In the genomic region with DNA sequence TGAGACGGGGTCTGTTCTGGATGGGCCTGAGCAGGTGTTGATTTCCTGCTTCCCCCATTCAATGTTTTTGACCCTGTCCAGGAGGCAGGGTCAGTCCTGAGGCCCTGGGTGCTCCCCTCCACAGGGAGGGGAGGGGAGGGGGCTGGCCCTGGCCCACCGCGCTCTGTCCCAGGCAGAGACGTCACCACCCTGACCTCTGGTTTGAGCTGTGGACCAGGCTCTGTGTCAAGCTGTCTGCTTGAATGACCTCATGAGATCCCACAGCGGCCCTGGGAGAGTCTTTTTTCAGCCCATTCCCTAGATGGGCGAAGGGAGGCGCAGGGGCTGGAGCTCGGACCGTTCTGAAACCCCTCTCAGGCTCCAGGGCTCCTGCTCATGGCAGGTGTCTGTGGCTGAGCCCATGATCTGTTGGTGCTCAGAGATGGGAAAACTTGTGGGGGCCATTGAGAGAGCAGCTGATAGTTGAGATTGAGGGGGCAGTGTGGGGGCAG, we compare ENCODE assay signal across 27 cellular contexts. TPM values are rescaled to one million over a fixed set of nuclear protein-coding genes. Genes with fewer than 3 reads are reported as not detected.
DNase-seq lines count a peak whose midpoint lies in the region; ATAC-seq, FAIRE-seq and TF ChIP-seq lines count a peak whose summit lies in the region.
"Had no signal": no experiment of that assay in that cellular context is flagged by ENCODE, and none has a peak within 500 bp of the region (broad histone marks: within the 10 kb centered on the region; RNA-seq: fewer than 3 reads in every experiment).

No MANE protein-coding gene starts in this region.

- POLR2A ChIA-PET in A549 (lab: Yijun Ruan, JAX): interaction anchor here (0.6 kb wide), 1 partner anchor 1749 kb away, joined by 4 read pairs; no protein-coding TSS in a partner anchor
- POLR2A ChIA-PET in activated CD4-positive, alpha-beta T cell treated with anti-CD3 and anti-CD28 coated beads for 36 hours (lab: Charles Lee): no interaction called here

- H3K9me3 ChIP-seq in A549: no peaks in the 10 kb centered on the region
- H3K9me3 ChIP-seq: adrenal gland had no signal

- no peak for TF ChIP-seq EP300 in A549 (IDR thresholded peaks at IDR 0.05)

- peak; percentile 15 to 82; a peak in 3 of 6 replicates for ATAC-seq in A549
- ATAC-seq in activated CD4-positive, alpha-beta T cell treated with anti-CD3 and anti-CD28 coated beads for 36 hours: no peak
- no peak for ATAC-seq in HG03432 (IDR thresholded peaks at IDR 0.05; ENCODE audit: unreplicated experiment)

- FAIRE-seq in A549 (lab: Jason Lieb, UNC) (no peak), GM12892 (lab: Jason Lieb, UNC) (no peak)
- FAIRE-seq: endothelial cell of umbilical vein, keratinocyte had no signal

- CTCF ChIA-PET in A549 (lab: Yijun Ruan, JAX): interaction anchor here (0.9 to 1.9 kb wide), 2 partner anchors 9 kb away, joined by 3 to 7 read pairs; partner anchors contain the start of gene LKAAEAR1
- CTCF ChIA-PET in activated CD4-positive, alpha-beta T cell treated with anti-CD3 and anti-CD28 coated beads for 36 hours (lab: Charles Lee): no interaction called here

- intact Hi-C loops in activated CD4-positive, alpha-beta T cell treated with anti-CD3 and anti-CD28 coated beads for 36 hours (cut with DNase I, micrococcal nuclease): no loop called here

- H3K4me3 Mint-ChIP-seq in glutamatergic neuron (ENCODE audit: unreplicated experiment): no peak overlapping the region
- H3K4me3 Mint-ChIP-seq in activated CD4-positive, alpha-beta T cell treated with anti-CD3 and anti-CD28 coated beads for 36 hours: no peak overlapping the region
- H3K4me3 Mint-ChIP-seq: CD4-positive, CD25-positive, alpha-beta regulatory T cell; type B pancreatic cell had no signal

- TF ChIP-seq RAD21 in A549 (conservative IDR thresholded peaks at IDR 0.05 in 1 of 2, IDR thresholded peaks at IDR 0.05 in 1 of 2): no peak

- peaks cover 16% of the 10 kb centered on the region for H3K4me1 Mint-ChIP-seq in glutamatergic neuron (ENCODE audit: low read depth, unreplicated experiment)
- H3K4me1 Mint-ChIP-seq in activated CD4-positive, alpha-beta T cell treated with anti-CD3 and anti-CD28 coated beads for 36 hours: no peaks in the 10 kb centered on the region

- H3K27ac ChIP-seq in A549: no peak overlapping the region
- H3K27ac ChIP-seq: adrenal gland, cardiac muscle cell, HL-60 had no signal

- H3K4me3 ChIP-seq in A549: no peak overlapping the region
- H3K4me3 ChIP-seq: adrenal gland, cardiac muscle cell, lung had no signal

- peaks cover 14% of the 10 kb centered on the region for H3K36me3 Mint-ChIP-seq in glutamatergic neuron (ENCODE audit: unreplicated experiment)
- H3K36me3 Mint-ChIP-seq in activated CD4-positive, alpha-beta T cell treated with anti-CD3 and anti-CD28 coated beads for 36 hours (ENCODE audit: low read depth): no peaks in the 10 kb centered on the region
- H3K36me3 Mint-ChIP-seq: type B pancreatic cell had no signal

- peaks cover 22% of the 10 kb centered on the region for H3K9me3 Mint-ChIP-seq in glutamatergic neuron (ENCODE audit: unreplicated experiment)
- peaks cover 2% of the 10 kb centered on the region for H3K9me3 Mint-ChIP-seq in activated CD4-positive, alpha-beta T cell treated with anti-CD3 and anti-CD28 coated beads for 36 hours (ENCODE audit: low read depth)
- H3K9me3 Mint-ChIP-seq: type B pancreatic cell had no signal

- peak in 1 of 2 experiments; percentile 55 for DNase-seq in A549 (ENCODE audit: low read depth in 1 of 2, low spot score in 1 of 2)
- DNase-seq in ELF-1 (ENCODE audit: low read depth, low spot score): peak; percentile 60
- DNase-seq in SHP77 (lab: John Stamatoyannopoulos, UW): peak; percentile 78 to 81
- peak; percentile 66 for DNase-seq in glutamatergic neuron
- no peak for DNase-seq in activated CD4-positive, alpha-beta T cell treated with anti-CD3 and anti-CD28 coated beads for 36 hours
- DNase-seq in T1000 (lab: John Stamatoyannopoulos, UW): no peak
- DNase-seq in GM12892 (ENCODE audit: insufficient read length): no peak
- DNase-seq: activated CD4-positive, alpha-beta T cell treated with anti-CD3 and anti-CD28 coated beads for 48 hours; activated effector memory CD4-positive, alpha-beta T cell treated with anti-CD3 and anti-CD28 coated beads, Interleukin-2, amount 50 U/mL, for 16 hours; adrenal gland; CD4-positive, CD25-positive, alpha-beta regulatory T cell; DMS79; hippocampal formation; NCI-H345; NK-92 treated with Interleukin-12 subunit alpha and Interleukin-12 subunit beta, amount 100 ng/mL, for 24 hours; occipital lobe; retina; stimulated activated CD4-positive, alpha-beta T cell treated with anti-CD3 and anti-CD28 coated beads, Interleukin-4, amount 100 ng/mL, for 4 hours had no signal

- no peak overlapping the region for H3K27ac Mint-ChIP-seq in glutamatergic neuron (ENCODE audit: unreplicated experiment)
- no peak overlapping the region for H3K27ac Mint-ChIP-seq in activated CD4-positive, alpha-beta T cell treated with anti-CD3 and anti-CD28 coated beads for 36 hours
- H3K27ac Mint-ChIP-seq: CD4-positive, CD25-positive, alpha-beta regulatory T cell; type B pancreatic cell had no signal

- peaks cover 29% of the 10 kb centered on the region for H3K27me3 Mint-ChIP-seq in glutamatergic neuron (ENCODE audit: unreplicated experiment)
- H3K27me3 Mint-ChIP-seq in activated CD4-positive, alpha-beta T cell treated with anti-CD3 and anti-CD28 coated beads for 36 hours: no peaks in the 10 kb centered on the region

- 36% methylated on average over 6 of the region's 9 CpGs for WGBS in A549 (ENCODE audit: missing lambda C conversion rate)

- TF ChIP-seq POLR2A in A549 (IDR thresholded peaks at IDR 0.05; ENCODE audit: low read length): no peak
- no peak for TF ChIP-seq POLR2A in GM12892 (IDR thresholded peaks at IDR 0.05; ENCODE audit: low read depth, low read length)

- H3K4me2 ChIP-seq in A549: no peak overlapping the region

- TF ChIP-seq CTCF in A549 (IDR thresholded peaks at IDR 0.05): no peak
- no peak for TF ChIP-seq CTCF in glutamatergic neuron (IDR thresholded peaks at IDR 0.05; ENCODE audit: partially characterized antibody, unreplicated experiment)

- no peaks in the 10 kb centered on the region for H3K4me1 ChIP-seq in A549
- H3K4me1 ChIP-seq: adrenal gland had no signal

TF ChIP-seq in A549, 52 proteins besides CTCF, POLR2A, EP300 and RAD21 (continues in another document):
- TF ChIP-seq, protein P1, sequence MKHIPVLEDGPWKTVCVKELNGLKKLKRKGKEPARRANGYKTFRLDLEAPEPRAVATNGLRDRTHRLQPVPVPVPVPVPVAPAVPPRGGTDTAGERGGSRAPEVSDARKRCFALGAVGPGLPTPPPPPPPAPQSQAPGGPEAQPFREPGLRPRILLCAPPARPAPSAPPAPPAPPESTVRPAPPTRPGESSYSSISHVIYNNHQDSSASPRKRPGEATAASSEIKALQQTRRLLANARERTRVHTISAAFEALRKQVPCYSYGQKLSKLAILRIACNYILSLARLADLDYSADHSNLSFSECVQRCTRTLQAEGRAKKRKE (CRISPR knock-in tag; IDR thresholded peaks at IDR 0.05; ENCODE audit: low read depth): no peak
- TF ChIP-seq JUNB (IDR thresholded peaks at IDR 0.05): no peak

RNA-seq across cellular contexts. Expression of gene LKAAEAR1, which starts 8.9 kb away (rescaled TPM):
- 0.14 TPM in 1 of 2 replicates, not detected in the other for polyA plus RNA-seq in A549 (2011; rRNA removed)
- polyA plus RNA-seq in A549 (2012; cell fraction: cytosol; rRNA removed): 1.6 and 2.3 TPM in 2 replicates
- 1.1 and 2.2 TPM in 2 replicates for polyA plus RNA-seq in A549 (2012; cell fraction: nucleus; rRNA removed)
- 0.49 to 0.60 TPM (median 0.56 TPM) in 3 replicates for polyA plus RNA-seq in A549 (2017; fragmentation: RNase III; extraction: RNeasy Plus Mini Kit Qiagen cat#74134 plus additional on column Dnase treatment)
- not detected in 2 replicates for polyA minus RNA-seq in A549 (2011; rRNA and poly(A)+ RNA removed)
- not detected for total RNA-seq in glutamatergic neuron (ENCODE audit: unreplicated experiment)
- under 1 TPM; 0.30 to 0.46 TPM for total RNA-seq in activated CD4-positive, alpha-beta T cell treated with anti-CD3 and anti-CD28 coated beads for 36 hours
- polyA plus RNA-seq in GM12892 (2012; ENCODE audit: missing spikeins): not detected
- total RNA-seq: CD4-positive, CD25-positive, alpha-beta regulatory T cell; endothelial cell of umbilical vein; fibroblast of villous mesenchyme had no signal
- polyA plus RNA-seq: keratinocyte had no signal

RNA-seq across cellular contexts. Expression of gene OPRL1, which starts 13.2 kb away (rescaled TPM):
- polyA plus RNA-seq in A549 (2011; rRNA removed) (0.54 and 0.98 TPM in 2 replicates), A549 (2017; fragmentation: RNase III; extraction: RNeasy Plus Mini Kit Qiagen cat#74134 plus additional on column Dnase treatment) (0.83 to 1.5 TPM (median 1.2 TPM) in 3 replicates)
- 0.44 and 0.76 TPM in 2 replicates for polyA plus RNA-seq in A549 (2012; cell fraction: cytosol; rRNA removed)
- 2.1 and 2.3 TPM in 2 replicates for polyA plus RNA-seq in A549 (2012; cell fraction: nucleus; rRNA removed)
- polyA minus RNA-seq in A549 (2011; rRNA and poly(A)+ RNA removed): 1.2 and 2.0 TPM in 2 replicates
- total RNA-seq in glutamatergic neuron (ENCODE audit: unreplicated experiment): 2.9 TPM
- under 1 TPM; 0.42 to 0.50 TPM for total RNA-seq in activated CD4-positive, alpha-beta T cell treated with anti-CD3 and anti-CD28 coated beads for 36 hours
- polyA plus RNA-seq in GM12892 (2012; ENCODE audit: missing spikeins): 0.23 TPM

RNA-seq across cellular contexts. Expression of gene RGS19, which starts 13.7 kb away (rescaled TPM):
- 12.3 and 13.8 TPM in 2 replicates for polyA plus RNA-seq in A549 (2011; rRNA removed)
- polyA plus RNA-seq in A549 (2012; cell fraction: cytosol; rRNA removed): 29.6 and 43.7 TPM in 2 replicates
- 24.2 and 35.7 TPM in 2 replicates for polyA plus RNA-seq in A549 (2012; cell fraction: nucleus; rRNA removed)
- polyA plus RNA-seq in A549 (2017; fragmentation: RNase III; extraction: RNeasy Plus Mini Kit Qiagen cat#74134 plus additional on column Dnase treatment): 16.1 to 18.8 TPM (median 16.5 TPM) in 3 replicates
- 10.3 and 14.7 TPM in 2 replicates for polyA minus RNA-seq in A549 (2011; rRNA and poly(A)+ RNA removed)
- 4.4 TPM for total RNA-seq in glutamatergic neuron (ENCODE audit: unreplicated experiment)
- total RNA-seq in activated CD4-positive, alpha-beta T cell treated with anti-CD3 and anti-CD28 coated beads for 36 hours: 10 to 100 TPM; 39.6 to 40.2 TPM
- 14.0 TPM for polyA plus RNA-seq in GM12892 (2012; ENCODE audit: missing spikeins)

RNA-seq across cellular contexts. Expression of gene NPBWR2, which starts 14.3 kb away (rescaled TPM):
- polyA plus RNA-seq in A549 (2011; rRNA removed): not detected in 2 replicates
- not detected in 2 replicates for polyA plus RNA-seq in A549 (2012; cell fraction: cytosol; rRNA removed)
- polyA plus RNA-seq in A549 (2012; cell fraction: nucleus; rRNA removed): not detected in 2 replicates
- polyA plus RNA-seq in A549 (2017; fragmentation: RNase III; extraction: RNeasy Plus Mini Kit Qiagen cat#74134 plus additional on column Dnase treatment): not detected in 3 replicates
- not detected in 2 replicates for polyA minus RNA-seq in A549 (2011; rRNA and poly(A)+ RNA removed)
- total RNA-seq in glutamatergic neuron (ENCODE audit: unreplicated experiment): not detected
- total RNA-seq in activated CD4-positive, alpha-beta T cell treated with anti-CD3 and anti-CD28 coated beads for 36 hours: not detected
- not detected for polyA plus RNA-seq in GM12892 (2012; ENCODE audit: missing spikeins)
- total RNA-seq: cardiac muscle cell; CD4-positive, CD25-positive, alpha-beta regulatory T cell; endothelial cell of umbilical vein; fibroblast of villous mesenchyme; lung; occipital lobe; RPMI7951 had no signal
- polyA plus RNA-seq: cardiac muscle cell; CD4-positive, CD25-positive, alpha-beta regulatory T cell; endothelial cell of umbilical vein; keratinocyte; lung had no signal

RNA-seq across cellular contexts. Expression of gene TCEA2, which starts 30.1 kb away (rescaled TPM):
- polyA plus RNA-seq in A549 (2011; rRNA removed): 11.2 and 13.3 TPM in 2 replicates
- polyA plus RNA-seq in A549 (2012; cell fraction: cytosol; rRNA removed): 32.7 and 37.6 TPM in 2 replicates
- polyA plus RNA-seq in A549 (2012; cell fraction: nucleus; rRNA removed): 84.7 and 87.9 TPM in 2 replicates
- polyA plus RNA-seq in A549 (2017; fragmentation: RNase III; extraction: RNeasy Plus Mini Kit Qiagen cat#74134 plus additional on column Dnase treatment): 23.3 to 34.7 TPM (median 29.8 TPM) in 3 replicates
- polyA minus RNA-seq in A549 (2011; rRNA and poly(A)+ RNA removed): 14.4 and 20.1 TPM in 2 replicates
- total RNA-seq in glutamatergic neuron (ENCODE audit: unreplicated experiment): 102 TPM
- total RNA-seq in activated CD4-positive, alpha-beta T cell treated with anti-CD3 and anti-CD28 coated beads for 36 hours: 10 to 100 TPM; 40.6 to 50.0 TPM
- 10.4 TPM for polyA plus RNA-seq in GM12892 (2012; ENCODE audit: missing spikeins)

Comparison
In these comparisons a context has a peak if more than half of its experiments do, and no peak if none do; other contexts are left out.
1. ATAC-seq: peak in A549 (2 of 2); none in activated CD4-positive, alpha-beta T cell treated with anti-CD3 and anti-CD28 coated beads for 36 hours (single experiment) and HG03432 (single experiment).
2. DNase-seq: peak in ELF-1 (single experiment), SHP77 (2 of 2) and glutamatergic neuron (single experiment); none in activated CD4-positive, alpha-beta T cell treated with anti-CD3 and anti-CD28 coated beads for 36 hours (single experiment), T1000 (single experiment) and GM12892 (single experiment).